In genomic region chrX:106611323-106611681, GRCh38 we compare ENCODE assay signal across 8 cellular contexts. TPM values are rescaled to one million over a fixed set of nuclear protein-coding genes. Genes with fewer than 3 reads are reported as not detected.
DNase-seq lines count a peak whose midpoint lies in the region; ATAC-seq and TF ChIP-seq lines count a peak whose summit lies in the region.

No MANE protein-coding gene starts in this region.

- ATAC-seq in GM18861 (IDR thresholded peaks at IDR 0.05; ENCODE audit: unreplicated experiment) (peak; percentile 13), HG02981 (IDR thresholded peaks at IDR 0.05; ENCODE audit: unreplicated experiment) (peak; percentile 8), lower lobe of right lung (peak; percentile 22 to 35), foreskin keratinocyte (no peak)
- no peak for ATAC-seq in activated naive CD8-positive, alpha-beta T cell treated with anti-CD3 and anti-CD28 coated beads, Interleukin-2, amount 50 U/mL, for 24 hours

- DNase-seq in activated naive CD8-positive, alpha-beta T cell treated with anti-CD3 and anti-CD28 coated beads, Interleukin-2, amount 50 U/mL, for 24 hours = no peak
- no peak for DNase-seq in lower lobe of right lung
- no peak for DNase-seq in middle frontal gyrus (ENCODE audit: extremely low spot score, low spot score)
- DNase-seq in kidney tubule cell (ENCODE audit: low spot score) = no peak
- no peak for DNase-seq in NOMO-1 treated with dmso at 0.1 percent for 144 hours (lab: John Stamatoyannopoulos, UW; ENCODE audit: unreplicated experiment)
- DNase-seq in foreskin keratinocyte = no peak

- H3K4me1 ChIP-seq in lower lobe of right lung (no peaks in the 10 kb centered on the region), foreskin keratinocyte (no peaks in the 10 kb centered on the region)

- H3K27ac ChIP-seq in lower lobe of right lung = peak overlapping the region; percentile 31
- H3K27ac ChIP-seq in foreskin keratinocyte = no peak overlapping the region

- no peaks in the 10 kb centered on the region for H3K9me3 ChIP-seq in lower lobe of right lung

- H3K9me3 Mint-ChIP-seq in activated naive CD8-positive, alpha-beta T cell treated with anti-CD3 and anti-CD28 coated beads, Interleukin-2, amount 50 U/mL, for 24 hours = no peaks in the 10 kb centered on the region

- no peaks in the 10 kb centered on the region for H3K27me3 ChIP-seq in lower lobe of right lung (ENCODE audit: low read depth)
- H3K27me3 ChIP-seq in foreskin keratinocyte = no peaks in the 10 kb centered on the region

- intact Hi-C loops in lower lobe of right lung (cut with DNase I) = no loop called here

- H3K27me3 Mint-ChIP-seq in activated naive CD8-positive, alpha-beta T cell treated with anti-CD3 and anti-CD28 coated beads, Interleukin-2, amount 50 U/mL, for 24 hours = no peaks in the 10 kb centered on the region

- peak overlapping the region; percentile 58 for H3K4me3 ChIP-seq in lower lobe of right lung

- peaks cover 24% of the 10 kb centered on the region for H3K4me1 Mint-ChIP-seq in activated naive CD8-positive, alpha-beta T cell treated with anti-CD3 and anti-CD28 coated beads, Interleukin-2, amount 50 U/mL, for 24 hours

- H3K27ac Mint-ChIP-seq in activated naive CD8-positive, alpha-beta T cell treated with anti-CD3 and anti-CD28 coated beads, Interleukin-2, amount 50 U/mL, for 24 hours = peak overlapping the region; percentile 73

- no peaks in the 10 kb centered on the region for H3K36me3 Mint-ChIP-seq in activated naive CD8-positive, alpha-beta T cell treated with anti-CD3 and anti-CD28 coated beads, Interleukin-2, amount 50 U/mL, for 24 hours (ENCODE audit: low read depth)

- peak overlapping the region; percentile 87 for H3K4me3 Mint-ChIP-seq in activated naive CD8-positive, alpha-beta T cell treated with anti-CD3 and anti-CD28 coated beads, Interleukin-2, amount 50 U/mL, for 24 hours

- H3K36me3 ChIP-seq in lower lobe of right lung = no peaks in the 10 kb centered on the region

- TF ChIP-seq CTCF in lower lobe of right lung (IDR thresholded peaks at IDR 0.05) (no peak), foreskin keratinocyte (conservative IDR thresholded peaks at IDR 0.05) (no peak)

RNA-seq across cellular contexts. Expression of gene RADX, which starts 0.5 kb away (rescaled TPM):
- total RNA-seq in lower lobe of right lung = 3.7 TPM
- 2.9 and 3.7 TPM in 2 replicates for total RNA-seq in foreskin keratinocyte
- polyA plus RNA-seq in foreskin keratinocyte = 1.1 and 1.4 TPM in 2 replicates

Comparison
In these comparisons a context has a peak if more than half of its experiments do, and no peak if none do; other contexts are left out.
1. ATAC-seq: peak in GM18861 (single experiment), HG02981 (single experiment) and lower lobe of right lung (2 of 2); none in activated naive CD8-positive, alpha-beta T cell treated with anti-CD3 and anti-CD28 coated beads, Interleukin-2, amount 50 U/mL, for 24 hours (single experiment) and foreskin keratinocyte (single experiment).